Comparison of ENCODE assay signal across 22 cellular contexts in genomic region chr4:25694466-25694865, GRCh38. TPM values are rescaled to one million over a fixed set of nuclear protein-coding genes. Genes with fewer than 3 reads are reported as not detected.
DNase-seq lines count a peak whose midpoint lies in the region; ATAC-seq lines count a peak whose summit lies in the region.
"Had no signal": no experiment of that assay in that cellular context is flagged by ENCODE, and none has a peak within 500 bp of the region (broad histone marks: within the 10 kb centered on the region; RNA-seq: fewer than 3 reads in every experiment).

No MANE protein-coding gene starts in this region.

- ATAC-seq in GM18868 (IDR thresholded peaks at IDR 0.05; ENCODE audit: unreplicated experiment): no peak
- ATAC-seq in GM18520 (IDR thresholded peaks at IDR 0.05; ENCODE audit: unreplicated experiment): no peak
- ATAC-seq: activated naive CD4-positive, alpha-beta T cell treated with anti-CD3 and anti-CD28 coated beads, Interleukin-2, amount 50 U/mL, for 72 hours; effector memory CD8-positive, alpha-beta T cell; GM12878; SK-N-SH treated with all-trans-retinoic acid at 6 μM for 48 hours; stimulated activated naive CD8-positive, alpha-beta T cell treated with anti-CD3 and anti-CD28 coated beads, Interleukin-15, Interleukin-2, amounts not matched to agents 100 U/mL and 50 U/mL, for 24 hours; upper lobe of right lung had no signal

- in situ Hi-C loops in SK-MEL-5 (cut with HindIII; ENCODE audit: low pct_unique_long_range_greater_than_20kb, low sequenced_read_pairs): no loop called here

- peak; percentile 85 for DNase-seq in A172 (ENCODE audit: low spot score)
- DNase-seq in HCEC 1CT: peak; percentile 2
- DNase-seq in SK-MEL-5 (ENCODE audit: low read depth, low spot score): peak; percentile 44
- DNase-seq in iris pigment epithelial cell (ENCODE audit: low read depth): peak; percentile 62
- DNase-seq in DMS 273 treated with DMSO at 0.1 percent for 48 hours (lab: John Stamatoyannopoulos, UW): no peak
- DNase-seq in superior temporal gyrus (ENCODE audit: extremely low spot score): no peak
- DNase-seq: activated CD4-positive, alpha-beta T cell treated with anti-CD3 and anti-CD28 coated beads, Interleukin-2, amount 50 U/mL, for 4 hours; activated T-cell treated with anti-CD3 and anti-CD28 coated beads, Interleukin-2, amount 50 U/mL, for 24 hours; CD8-positive, alpha-beta memory T cell; effector memory CD8-positive, alpha-beta T cell; foreskin fibroblast; GOT3; NCI-H2029 treated with DMSO at 0.1 percent for 48 hours; NCI-H510A treated with DMSO at 0.1 percent for 48 hours; nephron progenitor cell; stimulated activated naive CD8-positive, alpha-beta T cell treated with anti-CD3 and anti-CD28 coated beads, Interleukin-15, Interleukin-2, amounts not matched to agents 100 U/mL and 50 U/mL, for 24 hours had no signal

RNA-seq across cellular contexts. Expression of gene SLC34A2, which starts 38.8 kb away (rescaled TPM):
- total RNA-seq in A172 (2014; rRNA removed; shearing (Covaris generic)): not detected in 2 replicates
- total RNA-seq in SK-MEL-5 (2014; rRNA removed; shearing (Covaris generic)): not detected in 2 replicates
- polyA plus RNA-seq in SK-MEL-5 (2015; cell fraction: cytosol; rRNA removed): not detected in 2 replicates
- not detected in 2 replicates for polyA plus RNA-seq in SK-MEL-5 (2015; cell fraction: nucleus; rRNA removed)
- total RNA-seq: activated naive CD4-positive, alpha-beta T cell treated with anti-CD3 and anti-CD28 coated beads, Interleukin-2, amount 50 U/mL, for 72 hours; CD8-positive, alpha-beta memory T cell had no signal
- polyA plus RNA-seq: CD8-positive, alpha-beta memory T cell had no signal

Comparison
In these comparisons a context has a peak if more than half of its experiments do, and no peak if none do; other contexts are left out.
1. DNase-seq: peak in A172 (single experiment), HCEC 1CT (single experiment), SK-MEL-5 (single experiment) and iris pigment epithelial cell (single experiment); none in DMS 273 treated with DMSO at 0.1 percent for 48 hours (single experiment) and superior temporal gyrus (single experiment).